8 cellular contexts compared by ENCODE assay signal in the genomic region with DNA sequence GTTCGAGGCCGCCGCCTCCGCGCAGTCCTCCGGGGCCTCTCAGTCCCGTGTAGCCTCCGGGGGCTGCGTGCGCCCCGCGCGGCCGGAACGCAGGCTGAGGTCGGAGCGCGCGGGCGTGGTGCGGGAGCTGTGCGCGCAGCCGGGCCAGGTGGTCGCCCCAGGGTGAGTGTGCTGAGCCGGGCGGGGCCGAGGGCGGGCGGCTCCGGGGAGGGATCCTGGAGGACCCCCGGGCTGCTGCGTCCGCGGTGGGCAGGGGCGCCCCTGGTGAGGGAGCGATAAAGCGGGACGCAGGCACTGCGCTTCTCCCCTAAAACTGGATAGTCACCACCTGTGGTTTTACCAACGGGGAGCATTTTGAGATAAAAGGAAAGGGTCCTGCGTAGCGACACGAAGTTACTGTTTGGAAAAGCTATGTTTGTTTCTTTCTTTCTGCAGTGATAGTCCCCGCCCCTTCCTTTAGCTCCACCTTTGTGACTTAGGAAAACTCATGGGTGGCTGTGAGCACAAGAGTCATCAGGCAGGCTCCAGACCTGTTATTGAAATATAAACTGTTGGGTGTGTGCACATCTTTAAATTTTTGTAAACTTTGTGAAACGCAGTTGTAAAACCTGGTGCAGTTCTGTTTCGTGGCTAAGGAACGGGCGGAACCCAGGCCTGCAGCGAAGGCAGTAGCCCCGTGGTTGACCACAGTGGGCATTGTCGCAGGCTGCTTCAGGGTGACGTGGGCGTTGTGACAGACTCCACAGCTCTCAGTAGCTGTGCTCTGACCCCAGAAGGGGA. TPM values are rescaled to one million over a fixed set of nuclear protein-coding genes. Genes with fewer than 3 reads are reported as not detected.
DNase-seq lines count a peak whose midpoint lies in the region; ATAC-seq and TF ChIP-seq lines count a peak whose summit lies in the region.

No MANE protein-coding gene starts in this region.

- DNase-seq in GM12864 (ENCODE audit: low read depth), result no peak
- peak; percentile 7 for DNase-seq in NCI-H345 treated with DMSO at 0.1 percent for 48 hours (lab: John Stamatoyannopoulos, UW; ENCODE audit: unreplicated experiment)
- peak; percentile 43 for DNase-seq in activated T-helper 2 cell treated with anti-CD3 and anti-CD28 coated beads, Interferon-gamma antibody, Interleukin-2, Interleukin-4, amounts not matched to agents 10 μg/mL and 5 μg/mL and 100 μg/mL, durations not matched to agents 14 hours and 24 hours and 36 hours (ENCODE audit: low spot score)
- DNase-seq in foreskin melanocyte, result peak; percentile 24
- DNase-seq in psoas muscle, result peak; percentile 49 to 63
- no peak for DNase-seq in NCI-H446 treated with DMSO at 0.1 percent for 48 hours (lab: John Stamatoyannopoulos, UW)
- DNase-seq in iPS-NIHi7 (ENCODE audit: extremely low spot score), result no peak

- TF ChIP-seq CTCF in GM12864 (IDR thresholded peaks at IDR 0.05; ENCODE audit: low read depth, low read length, missing control alignments) (no peak), psoas muscle (IDR thresholded peaks at IDR 0.05) (no peak)

- ATAC-seq in HG02763 (IDR thresholded peaks at IDR 0.05; ENCODE audit: unreplicated experiment) (peak; percentile 1), psoas muscle (peak in 2 of 4 donors; percentile 0 to 2)

- H3K36me3 ChIP-seq in psoas muscle (ENCODE audit: insufficient read depth in 1 of 2, low read depth in 1 of 2), result peaks cover 0 to 16% of the 10 kb centered on the region in 2 donors

- peak overlapping the region; percentile 89 for H3K4me3 Mint-ChIP-seq in activated T-helper 2 cell treated with anti-CD3 and anti-CD28 coated beads, Interferon-gamma antibody, Interleukin-2, Interleukin-4, amounts not matched to agents 10 μg/mL and 5 μg/mL and 100 μg/mL, durations not matched to agents 14 hours and 24 hours and 36 hours (ENCODE audit: low read depth)

- H3K9me3 ChIP-seq in psoas muscle, result no peaks in the 10 kb centered on the region

- peaks cover 68% of the 10 kb centered on the region for H3K36me3 Mint-ChIP-seq in activated T-helper 2 cell treated with anti-CD3 and anti-CD28 coated beads, Interferon-gamma antibody, Interleukin-2, Interleukin-4, amounts not matched to agents 10 μg/mL and 5 μg/mL and 100 μg/mL, durations not matched to agents 14 hours and 24 hours and 36 hours (ENCODE audit: low read depth)

- H3K4me3 ChIP-seq in GM12864 (ENCODE audit: low read depth, low read length), result peak overlapping the region; percentile 94
- H3K4me3 ChIP-seq in psoas muscle, result peak overlapping the region; percentile 74

- H3K4me1 Mint-ChIP-seq in activated T-helper 2 cell treated with anti-CD3 and anti-CD28 coated beads, Interferon-gamma antibody, Interleukin-2, Interleukin-4, amounts not matched to agents 10 μg/mL and 5 μg/mL and 100 μg/mL, durations not matched to agents 14 hours and 24 hours and 36 hours (ENCODE audit: low read depth), result peaks cover 67% of the 10 kb centered on the region

- intact Hi-C loops in activated T-helper 2 cell treated with anti-CD3 and anti-CD28 coated beads, Interferon-gamma antibody, Interleukin-2, Interleukin-4, amounts not matched to agents 10 μg/mL and 5 μg/mL and 100 μg/mL, durations not matched to agents 14 hours and 24 hours and 36 hours (cut with micrococcal nuclease), result loop anchor here (5.0 to 10.0 kb wide), 3 partner anchors 215 to 427 kb away; partner anchors contain the start of genes ADNP2 and HSBP1L1
- intact Hi-C loops in psoas muscle (cut with DNase I), result loop anchor here in 1 of 2 donors (10.0 kb wide), 1 partner anchor 355 kb away; the partner anchor contains the start of gene RBFA

- peak overlapping the region; percentile 85 for H3K27ac Mint-ChIP-seq in activated T-helper 2 cell treated with anti-CD3 and anti-CD28 coated beads, Interferon-gamma antibody, Interleukin-2, Interleukin-4, amounts not matched to agents 10 μg/mL and 5 μg/mL and 100 μg/mL, durations not matched to agents 14 hours and 24 hours and 36 hours

- H3K27ac ChIP-seq in psoas muscle, result peak overlapping the region; percentile 97

- WGBS in psoas muscle, 3 donors, result 4 to 5% (median 4%) methylated on average over 52 to 54 of the region's 54 CpGs

- no peaks in the 10 kb centered on the region for H3K9me3 Mint-ChIP-seq in activated T-helper 2 cell treated with anti-CD3 and anti-CD28 coated beads, Interferon-gamma antibody, Interleukin-2, Interleukin-4, amounts not matched to agents 10 μg/mL and 5 μg/mL and 100 μg/mL, durations not matched to agents 14 hours and 24 hours and 36 hours

- H3K4me1 ChIP-seq in psoas muscle, result peaks cover 26% of the 10 kb centered on the region

- no peaks in the 10 kb centered on the region for H3K27me3 Mint-ChIP-seq in activated T-helper 2 cell treated with anti-CD3 and anti-CD28 coated beads, Interferon-gamma antibody, Interleukin-2, Interleukin-4, amounts not matched to agents 10 μg/mL and 5 μg/mL and 100 μg/mL, durations not matched to agents 14 hours and 24 hours and 36 hours (ENCODE audit: low read depth)

- H3K27me3 ChIP-seq in psoas muscle (ENCODE audit: insufficient read depth in 3 of 3, low read length in 2 of 3), result no peaks in the 10 kb centered on the region

RNA-seq across cellular contexts. Expression of gene CTDP1, which starts 0.7 kb away (rescaled TPM):
- total RNA-seq in activated T-helper 2 cell treated with anti-CD3 and anti-CD28 coated beads, Interferon-gamma antibody, Interleukin-2, Interleukin-4, amounts not matched to agents 10 μg/mL and 5 μg/mL and 100 μg/mL, durations not matched to agents 14 hours and 24 hours and 36 hours, result 42.0 and 43.3 TPM in 2 replicates
- 10 to 100 TPM in 2 of 4 donors, 1 to 10 TPM in 2; 7.6 to 21.6 (median 12.6) TPM for total RNA-seq in psoas muscle
- polyA plus RNA-seq in psoas muscle, result 10 to 100 TPM; 10.7 to 17.6 (median 12.4) TPM

Comparison
In these comparisons a context has a peak if more than half of its experiments do, and no peak if none do; other contexts are left out.
1. DNase-seq: peak in NCI-H345 treated with DMSO at 0.1 percent for 48 hours (single experiment), activated T-helper 2 cell treated with anti-CD3 and anti-CD28 coated beads, Interferon-gamma antibody, Interleukin-2, Interleukin-4, amounts not matched to agents 10 μg/mL and 5 μg/mL and 100 μg/mL, durations not matched to agents 14 hours and 24 hours and 36 hours (single experiment), foreskin melanocyte (single experiment) and psoas muscle (2 of 2); none in GM12864 (single experiment), NCI-H446 treated with DMSO at 0.1 percent for 48 hours (single experiment) and iPS-NIHi7 (single experiment).